In the genomic region with DNA sequence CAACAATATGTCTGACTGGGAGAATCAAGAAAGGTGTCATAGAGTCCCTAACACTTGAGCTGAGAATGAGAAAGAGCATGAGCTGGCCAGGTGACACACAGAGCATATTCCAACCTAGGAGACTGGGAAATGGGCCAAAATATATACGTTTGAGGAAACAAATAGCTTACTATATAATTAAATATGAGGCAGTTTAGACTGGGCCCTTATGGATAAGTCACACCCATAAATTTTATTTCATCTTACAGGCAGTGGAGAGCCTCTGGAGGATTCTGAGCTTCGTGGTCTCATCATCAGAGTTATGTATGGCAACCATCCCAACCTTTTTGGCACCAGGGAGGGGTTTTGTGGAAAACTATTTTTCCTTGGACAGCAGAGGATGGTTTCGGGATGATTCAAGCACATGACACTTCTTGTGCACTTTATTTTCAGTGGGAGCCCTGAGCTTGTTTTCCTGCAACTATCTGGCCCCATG, we compare ENCODE assay signal across 11 cellular contexts. TPM values are rescaled to one million over a fixed set of nuclear protein-coding genes. Genes with fewer than 3 reads are reported as not detected.
DNase-seq lines count a peak whose midpoint lies in the region; ATAC-seq and TF ChIP-seq lines count a peak whose summit lies in the region.
"Had no signal": no experiment of that assay in that cellular context is flagged by ENCODE, and none has a peak within 500 bp of the region (broad histone marks: within the 10 kb centered on the region; RNA-seq: fewer than 3 reads in every experiment).

No MANE protein-coding gene starts in this region.

- peaks cover 24% of the 10 kb centered on the region for H3K4me1 ChIP-seq in GM23248 (ENCODE audit: insufficient read depth)
- peaks cover 13% of the 10 kb centered on the region for H3K4me1 ChIP-seq in fibroblast of lung (ENCODE audit: control insufficient read depth, extremely low read depth, insufficient read depth, low read length)

- peak; percentile 92 for DNase-seq in GM23248
- peak; percentile 85 to 93 for DNase-seq in fibroblast of lung (ENCODE audit: low read depth in 2 of 2)
- peak; percentile 85 for DNase-seq in skeletal muscle cell (ENCODE audit: low read depth)
- no peak for DNase-seq in epidermal melanocyte (ENCODE audit: insufficient read length, low spot score)
- no peak for DNase-seq in effector CD8-positive, alpha-beta T cell (lab: John Stamatoyannopoulos, UW)
- DNase-seq in GF-D8 (lab: John Stamatoyannopoulos, UW), result no peak
- DNase-seq: activated CD4-positive, alpha-beta T cell treated with anti-CD3 and anti-CD28 coated beads for 48 hours; psoas muscle; stimulated activated naive CD8-positive, alpha-beta T cell treated with anti-CD3 and anti-CD28 coated beads, Interleukin-15, amount 100 ng/mL, for 72 hours had no signal

- no peaks in the 10 kb centered on the region for H3K36me3 ChIP-seq in GM23248 (ENCODE audit: low read depth)
- H3K36me3 ChIP-seq in fibroblast of lung (ENCODE audit: control insufficient read depth, insufficient read depth, low read length), result no peaks in the 10 kb centered on the region

- peaks cover 32% of the 10 kb centered on the region for H3F3A ChIP-seq in GM23248 (ENCODE audit: insufficient read depth)

- H4K20me1 ChIP-seq in GM23248 (ENCODE audit: insufficient read depth) (no peaks in the 10 kb centered on the region), fibroblast of lung (ENCODE audit: control insufficient read depth, extremely low read depth, insufficient read depth, low read length) (no peaks in the 10 kb centered on the region)

- peak overlapping the region; percentile 97; the same call in 1 of the 2 replicates for H3K9ac ChIP-seq in GM23248
- no peak overlapping the region for H3K9ac ChIP-seq in fibroblast of lung (ENCODE audit: insufficient read depth, low read length)

- H3K4me2 ChIP-seq in GM23248 (ENCODE audit: unreplicated experiment), result peak overlapping the region; percentile 92
- peak overlapping the region; percentile 27 for H3K4me2 ChIP-seq in fibroblast of lung (ENCODE audit: extremely low read depth, insufficient read depth, low read length)

- ATAC-seq in SK-N-SH treated with all-trans-retinoic acid at 6 μM for 48 hours (no peak; the same call in 2 of the 3 replicates), GM18873 (IDR thresholded peaks at IDR 0.05; ENCODE audit: low FRiP score, unreplicated experiment) (no peak)
- ATAC-seq: psoas muscle; stimulated activated naive CD8-positive, alpha-beta T cell treated with anti-CD3 and anti-CD28 coated beads, Interleukin-15, amount 100 ng/mL, for 72 hours had no signal

- WGBS in GM23248 (ENCODE audit: low coverage in 1 of 2, low lambda C conversion rate in 2 of 2, missing lambda C conversion rate in 2 of 2), 2 experiments, result 1 to 3% methylated on average over 3 of the region's 3 CpGs

- H3K27me3 ChIP-seq in GM23248 (replicated peaks; ENCODE audit: insufficient read depth) (no peaks in the 10 kb centered on the region), fibroblast of lung (ENCODE audit: control insufficient read depth, insufficient read depth, low read length) (no peaks in the 10 kb centered on the region)

- no peaks in the 10 kb centered on the region for H3K9me2 ChIP-seq in GM23248 (ENCODE audit: insufficient read depth)

- H3K9me3 ChIP-seq in GM23248 (ENCODE audit: low read depth), result no peaks in the 10 kb centered on the region
- H3K9me3 ChIP-seq in fibroblast of lung (ENCODE audit: control insufficient read depth, insufficient read depth, low read depth, low read length), result no peaks in the 10 kb centered on the region
- H3K9me3 ChIP-seq: psoas muscle had no signal

- in situ Hi-C loops in GM23248 (cut with MboI), result no loop called here

- TF ChIP-seq CTCF in fibroblast of lung (conservative IDR thresholded peaks at IDR 0.05 in 1 of 2, IDR thresholded peaks at IDR 0.05 in 1 of 2; ENCODE audit: low read depth in 1 of 2, low read length in 2 of 2), result no peak

- H3K4me3 ChIP-seq in GM23248 (no peak overlapping the region), fibroblast of lung (replicated peaks in 1 of 4; ENCODE audit: control extremely low read depth in 1 of 4, insufficient read depth in 1 of 4, low read depth in 3 of 4, low read length in 4 of 4) (no peak overlapping the region), skeletal muscle cell (ENCODE audit: low read depth, low read length) (no peak overlapping the region)
- H3K4me3 ChIP-seq: psoas muscle had no signal

- no peak overlapping the region for H2AFZ ChIP-seq in GM23248
- H2AFZ ChIP-seq in fibroblast of lung (ENCODE audit: low read length), result no peak overlapping the region

- H3K27ac ChIP-seq in GM23248, result peak overlapping the region; percentile 99
- peak overlapping the region; percentile 5 for H3K27ac ChIP-seq in fibroblast of lung (ENCODE audit: insufficient read depth, low read length)
- H3K27ac ChIP-seq: psoas muscle had no signal

- H3K79me2 ChIP-seq in GM23248 (ENCODE audit: insufficient read depth), result peaks cover 3% of the 10 kb centered on the region
- no peaks in the 10 kb centered on the region for H3K79me2 ChIP-seq in fibroblast of lung (ENCODE audit: control insufficient read depth, insufficient read depth, low read length)

TF ChIP-seq in SK-N-SH treated with all-trans-retinoic acid at 6 μM for 48 hours, 23 proteins besides CTCF, POLR2A, EP300 and RAD21:
- 0 out of 2 replicates have a peak, but pooled peaks have one; percentile 20 for TF ChIP-seq ISL1 (CRISPR knock-in tag; IDR thresholded peaks at IDR 0.05)
- TF ChIP-seq, protein P1, sequence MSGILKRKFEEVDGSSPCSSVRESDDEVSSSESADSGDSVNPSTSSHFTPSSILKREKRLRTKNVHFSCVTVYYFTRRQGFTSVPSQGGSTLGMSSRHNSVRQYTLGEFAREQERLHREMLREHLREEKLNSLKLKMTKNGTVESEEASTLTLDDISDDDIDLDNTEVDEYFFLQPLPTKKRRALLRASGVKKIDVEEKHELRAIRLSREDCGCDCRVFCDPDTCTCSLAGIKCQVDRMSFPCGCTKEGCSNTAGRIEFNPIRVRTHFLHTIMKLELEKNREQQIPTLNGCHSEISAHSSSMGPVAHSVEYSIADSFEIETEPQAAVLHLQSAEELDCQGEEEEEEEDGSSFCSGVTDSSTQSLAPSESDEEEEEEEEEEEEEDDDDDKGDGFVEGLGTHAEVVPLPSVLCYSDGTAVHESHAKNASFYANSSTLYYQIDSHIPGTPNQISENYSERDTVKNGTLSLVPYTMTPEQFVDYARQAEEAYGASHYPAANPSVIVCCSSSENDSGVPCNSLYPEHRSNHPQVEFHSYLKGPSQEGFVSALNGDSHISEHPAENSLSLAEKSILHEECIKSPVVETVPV (CRISPR knock-in tag; IDR thresholded peaks at IDR 0.05), result no peak

RNA-seq across cellular contexts. Expression of a gene that starts 12.9 kb away (rescaled TPM):
- 26.2 and 29.6 TPM in 2 replicates for total RNA-seq in GM23248 (2014; rRNA removed; shearing (Covaris generic))
- polyA plus RNA-seq in GM23248 (2016; fragmentation: Nextera tagmentation; extraction: Ambion mirVana) (61.0 and 64.2 TPM in 2 replicates), fibroblast of lung (13.5 and 40.8 TPM in 2 replicates)
- 12.1 and 18.7 TPM in 2 replicates for total RNA-seq in fibroblast of lung
- polyA plus RNA-seq in fibroblast of lung (2012), result 15.2 and 45.3 TPM in 2 replicates
- 5.3 and 9.2 TPM in 2 replicates for polyA minus RNA-seq in fibroblast of lung (ENCODE audit: low replicate concordance)

RNA-seq across cellular contexts. Expression of a gene that starts 15.4 kb away (rescaled TPM):
- 95.7 and 141 TPM in 2 replicates for total RNA-seq in GM23248 (2014; rRNA removed; shearing (Covaris generic))
- polyA plus RNA-seq in GM23248 (2016; fragmentation: Nextera tagmentation; extraction: Ambion mirVana) (149 and 153 TPM in 2 replicates), fibroblast of lung (158 and 181 TPM in 2 replicates)
- total RNA-seq in fibroblast of lung, result 71.7 and 83.9 TPM in 2 replicates
- polyA plus RNA-seq in fibroblast of lung (2012), result 142 and 157 TPM in 2 replicates
- 180 and 182 TPM in 2 replicates for polyA minus RNA-seq in fibroblast of lung (ENCODE audit: low replicate concordance)

Comparison
In these comparisons a context has a peak if more than half of its experiments do, and no peak if none do; other contexts are left out.
1. DNase-seq: peak in GM23248 (single experiment), fibroblast of lung (2 of 2) and skeletal muscle cell (single experiment); none in epidermal melanocyte (single experiment), effector CD8-positive, alpha-beta T cell (single experiment) and GF-D8 (single experiment).